ENCODE assay signal across 1 cellular context in the genomic region with DNA sequence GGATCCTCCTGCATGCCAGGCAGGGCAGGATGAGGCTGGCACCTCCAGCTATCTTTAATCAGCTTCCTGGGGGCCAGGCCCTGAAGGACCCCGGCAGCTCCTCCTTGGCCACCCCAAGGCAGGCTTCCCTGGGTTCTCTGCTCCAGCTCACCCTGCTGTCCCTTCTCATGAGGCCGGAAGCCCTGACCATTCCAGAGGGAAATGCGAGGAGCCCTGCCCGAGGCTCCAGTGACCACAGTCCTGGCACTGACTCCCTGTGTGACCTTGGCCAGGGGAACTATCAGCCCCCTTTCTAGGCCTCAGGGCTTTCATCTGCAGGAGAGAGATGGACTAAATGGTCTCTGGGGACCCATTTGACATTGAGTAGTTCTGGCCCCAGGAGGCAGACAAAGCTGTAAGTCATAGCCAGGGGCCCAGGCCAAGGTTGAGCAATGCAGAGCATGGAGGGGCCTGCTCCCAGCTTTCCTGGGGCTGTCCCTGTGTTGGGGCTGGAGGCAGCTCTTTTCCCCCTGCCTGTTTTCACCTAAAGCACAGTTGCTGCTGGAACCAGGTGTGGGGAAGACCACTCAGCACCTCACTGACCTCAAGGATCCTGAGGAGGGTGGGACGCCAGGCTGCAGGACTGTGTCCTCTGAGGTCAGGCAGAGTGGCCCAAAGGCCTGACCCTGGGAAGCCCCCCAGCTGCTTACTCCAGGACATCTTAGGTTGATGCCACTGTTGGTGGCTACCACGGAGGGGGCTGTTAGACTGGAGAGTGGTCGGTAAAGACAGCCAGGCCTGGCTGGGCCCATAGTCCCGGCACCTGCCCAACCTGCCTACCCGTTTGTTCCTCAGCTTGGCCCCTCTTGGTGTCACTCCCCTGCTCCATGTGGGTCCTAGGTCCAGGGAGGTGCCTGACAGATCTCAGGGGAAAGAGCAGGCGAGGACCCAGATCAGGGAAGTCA.
A peak's percentile ranks its signal among the peaks of the same experiment; 100 is the strongest.
TF ChIP-seq lines count a peak whose summit lies in the region.

No MANE protein-coding gene starts in this region.

TF ChIP-seq in HepG2, 621 proteins besides CTCF, POLR2A, EP300 and RAD21 (continued from another document and continues in another):
- TF ChIP-seq, protein P1, sequence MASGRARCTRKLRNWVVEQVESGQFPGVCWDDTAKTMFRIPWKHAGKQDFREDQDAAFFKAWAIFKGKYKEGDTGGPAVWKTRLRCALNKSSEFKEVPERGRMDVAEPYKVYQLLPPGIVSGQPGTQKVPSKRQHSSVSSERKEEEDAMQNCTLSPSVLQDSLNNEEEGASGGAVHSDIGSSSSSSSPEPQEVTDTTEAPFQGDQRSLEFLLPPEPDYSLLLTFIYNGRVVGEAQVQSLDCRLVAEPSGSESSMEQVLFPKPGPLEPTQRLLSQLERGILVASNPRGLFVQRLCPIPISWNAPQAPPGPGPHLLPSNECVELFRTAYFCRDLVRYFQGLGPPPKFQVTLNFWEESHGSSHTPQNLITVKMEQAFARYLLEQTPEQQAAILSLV (CRISPR knock-in tag; IDR thresholded peaks at IDR 0.05; ENCODE audit: borderline replicate concordance) = peak; percentile 36; the same call in 1 of the 2 replicates
- 0 out of 2 replicates have a peak, but pooled peaks have one; percentile 31 for TF ChIP-seq ZNF572 (CRISPR knock-in tag; IDR thresholded peaks at IDR 0.05)
- peak; percentile 95 for TF ChIP-seq CEBPB (IDR thresholded peaks at IDR 0.05; ENCODE audit: borderline replicate concordance, low read depth, low read length)
- TF ChIP-seq RFX3 (CRISPR knock-in tag; IDR thresholded peaks at IDR 0.05) = no peak; the same call in 1 of the 2 replicates
- TF ChIP-seq ZNF660 (CRISPR knock-in tag; IDR thresholded peaks at IDR 0.05; ENCODE audit: borderline replicate concordance, low read depth) = no peak
- TF ChIP-seq, protein P2, sequence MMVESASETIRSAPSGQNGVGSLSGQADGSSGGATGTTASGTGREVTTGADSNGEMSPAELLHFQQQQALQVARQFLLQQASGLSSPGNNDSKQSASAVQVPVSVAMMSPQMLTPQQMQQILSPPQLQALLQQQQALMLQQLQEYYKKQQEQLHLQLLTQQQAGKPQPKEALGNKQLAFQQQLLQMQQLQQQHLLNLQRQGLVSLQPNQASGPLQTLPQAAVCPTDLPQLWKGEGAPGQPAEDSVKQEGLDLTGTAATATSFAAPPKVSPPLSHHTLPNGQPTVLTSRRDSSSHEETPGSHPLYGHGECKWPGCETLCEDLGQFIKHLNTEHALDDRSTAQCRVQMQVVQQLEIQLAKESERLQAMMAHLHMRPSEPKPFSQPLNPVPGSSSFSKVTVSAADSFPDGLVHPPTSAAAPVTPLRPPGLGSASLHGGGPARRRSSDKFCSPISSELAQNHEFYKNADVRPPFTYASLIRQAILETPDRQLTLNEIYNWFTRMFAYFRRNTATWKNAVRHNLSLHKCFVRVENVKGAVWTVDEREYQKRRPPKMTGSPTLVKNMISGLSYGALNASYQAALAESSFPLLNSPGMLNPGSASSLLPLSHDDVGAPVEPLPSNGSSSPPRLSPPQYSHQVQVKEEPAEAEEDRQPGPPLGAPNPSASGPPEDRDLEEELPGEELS (CRISPR knock-in tag; IDR thresholded peaks at IDR 0.05) = no peak; the same call in 1 of the 2 replicates
- TF ChIP-seq ZNF33A (CRISPR knock-in tag; IDR thresholded peaks at IDR 0.05; ENCODE audit: borderline replicate concordance) = peak; percentile 77; the same call in 1 of the 2 replicates
- TF ChIP-seq, protein P3, sequence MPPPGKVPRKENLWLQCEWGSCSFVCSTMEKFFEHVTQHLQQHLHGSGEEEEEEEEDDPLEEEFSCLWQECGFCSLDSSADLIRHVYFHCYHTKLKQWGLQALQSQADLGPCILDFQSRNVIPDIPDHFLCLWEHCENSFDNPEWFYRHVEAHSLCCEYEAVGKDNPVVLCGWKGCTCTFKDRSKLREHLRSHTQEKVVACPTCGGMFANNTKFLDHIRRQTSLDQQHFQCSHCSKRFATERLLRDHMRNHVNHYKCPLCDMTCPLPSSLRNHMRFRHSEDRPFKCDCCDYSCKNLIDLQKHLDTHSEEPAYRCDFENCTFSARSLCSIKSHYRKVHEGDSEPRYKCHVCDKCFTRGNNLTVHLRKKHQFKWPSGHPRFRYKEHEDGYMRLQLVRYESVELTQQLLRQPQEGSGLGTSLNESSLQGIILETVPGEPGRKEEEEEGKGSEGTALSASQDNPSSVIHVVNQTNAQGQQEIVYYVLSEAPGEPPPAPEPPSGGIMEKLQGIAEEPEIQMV (CRISPR knock-in tag; IDR thresholded peaks at IDR 0.05; ENCODE audit: low read depth) = peak; percentile 81
- peak; percentile 82; the same call in 1 of the 2 replicates for TF ChIP-seq MIXL1 (CRISPR knock-in tag; IDR thresholded peaks at IDR 0.05)
- TF ChIP-seq, protein P4, sequence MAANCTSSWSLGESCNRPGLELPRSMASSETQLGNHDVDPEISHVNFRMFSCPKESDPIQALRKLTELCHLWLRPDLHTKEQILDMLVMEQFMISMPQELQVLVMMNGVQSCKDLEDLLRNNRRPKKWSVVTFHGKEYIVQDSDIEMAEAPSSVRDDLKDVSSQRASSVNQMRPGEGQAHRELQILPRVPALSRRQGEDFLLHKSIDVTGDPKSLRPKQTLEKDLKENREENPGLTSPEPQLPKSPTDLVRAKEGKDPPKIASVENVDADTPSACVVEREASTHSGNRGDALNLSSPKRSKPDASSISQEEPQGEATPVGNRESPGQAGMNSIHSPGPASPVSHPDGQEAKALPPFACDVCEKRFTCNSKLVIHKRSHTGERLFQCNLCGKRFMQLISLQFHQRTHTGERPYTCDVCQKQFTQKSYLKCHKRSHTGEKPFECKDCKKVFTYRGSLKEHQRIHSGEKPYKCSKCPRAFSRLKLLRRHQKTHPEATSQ (CRISPR knock-in tag; IDR thresholded peaks at IDR 0.05; ENCODE audit: borderline replicate concordance) = peak; percentile 83; the same call in 1 of the 2 replicates
- peak; percentile 73 for TF ChIP-seq GABPB1 (CRISPR knock-in tag; IDR thresholded peaks at IDR 0.05)
- TF ChIP-seq, protein P5, sequence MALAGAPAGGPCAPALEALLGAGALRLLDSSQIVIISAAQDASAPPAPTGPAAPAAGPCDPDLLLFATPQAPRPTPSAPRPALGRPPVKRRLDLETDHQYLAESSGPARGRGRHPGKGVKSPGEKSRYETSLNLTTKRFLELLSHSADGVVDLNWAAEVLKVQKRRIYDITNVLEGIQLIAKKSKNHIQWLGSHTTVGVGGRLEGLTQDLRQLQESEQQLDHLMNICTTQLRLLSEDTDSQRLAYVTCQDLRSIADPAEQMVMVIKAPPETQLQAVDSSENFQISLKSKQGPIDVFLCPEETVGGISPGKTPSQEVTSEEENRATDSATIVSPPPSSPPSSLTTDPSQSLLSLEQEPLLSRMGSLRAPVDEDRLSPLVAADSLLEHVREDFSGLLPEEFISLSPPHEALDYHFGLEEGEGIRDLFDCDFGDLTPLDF (CRISPR knock-in tag; IDR thresholded peaks at IDR 0.05) = no peak
- peak in 1 of 2 experiments; percentile 84; a peak in 2 of 4 replicates for TF ChIP-seq KLF16 (CRISPR knock-in tag; IDR thresholded peaks at IDR 0.05)
- TF ChIP-seq, protein P6, sequence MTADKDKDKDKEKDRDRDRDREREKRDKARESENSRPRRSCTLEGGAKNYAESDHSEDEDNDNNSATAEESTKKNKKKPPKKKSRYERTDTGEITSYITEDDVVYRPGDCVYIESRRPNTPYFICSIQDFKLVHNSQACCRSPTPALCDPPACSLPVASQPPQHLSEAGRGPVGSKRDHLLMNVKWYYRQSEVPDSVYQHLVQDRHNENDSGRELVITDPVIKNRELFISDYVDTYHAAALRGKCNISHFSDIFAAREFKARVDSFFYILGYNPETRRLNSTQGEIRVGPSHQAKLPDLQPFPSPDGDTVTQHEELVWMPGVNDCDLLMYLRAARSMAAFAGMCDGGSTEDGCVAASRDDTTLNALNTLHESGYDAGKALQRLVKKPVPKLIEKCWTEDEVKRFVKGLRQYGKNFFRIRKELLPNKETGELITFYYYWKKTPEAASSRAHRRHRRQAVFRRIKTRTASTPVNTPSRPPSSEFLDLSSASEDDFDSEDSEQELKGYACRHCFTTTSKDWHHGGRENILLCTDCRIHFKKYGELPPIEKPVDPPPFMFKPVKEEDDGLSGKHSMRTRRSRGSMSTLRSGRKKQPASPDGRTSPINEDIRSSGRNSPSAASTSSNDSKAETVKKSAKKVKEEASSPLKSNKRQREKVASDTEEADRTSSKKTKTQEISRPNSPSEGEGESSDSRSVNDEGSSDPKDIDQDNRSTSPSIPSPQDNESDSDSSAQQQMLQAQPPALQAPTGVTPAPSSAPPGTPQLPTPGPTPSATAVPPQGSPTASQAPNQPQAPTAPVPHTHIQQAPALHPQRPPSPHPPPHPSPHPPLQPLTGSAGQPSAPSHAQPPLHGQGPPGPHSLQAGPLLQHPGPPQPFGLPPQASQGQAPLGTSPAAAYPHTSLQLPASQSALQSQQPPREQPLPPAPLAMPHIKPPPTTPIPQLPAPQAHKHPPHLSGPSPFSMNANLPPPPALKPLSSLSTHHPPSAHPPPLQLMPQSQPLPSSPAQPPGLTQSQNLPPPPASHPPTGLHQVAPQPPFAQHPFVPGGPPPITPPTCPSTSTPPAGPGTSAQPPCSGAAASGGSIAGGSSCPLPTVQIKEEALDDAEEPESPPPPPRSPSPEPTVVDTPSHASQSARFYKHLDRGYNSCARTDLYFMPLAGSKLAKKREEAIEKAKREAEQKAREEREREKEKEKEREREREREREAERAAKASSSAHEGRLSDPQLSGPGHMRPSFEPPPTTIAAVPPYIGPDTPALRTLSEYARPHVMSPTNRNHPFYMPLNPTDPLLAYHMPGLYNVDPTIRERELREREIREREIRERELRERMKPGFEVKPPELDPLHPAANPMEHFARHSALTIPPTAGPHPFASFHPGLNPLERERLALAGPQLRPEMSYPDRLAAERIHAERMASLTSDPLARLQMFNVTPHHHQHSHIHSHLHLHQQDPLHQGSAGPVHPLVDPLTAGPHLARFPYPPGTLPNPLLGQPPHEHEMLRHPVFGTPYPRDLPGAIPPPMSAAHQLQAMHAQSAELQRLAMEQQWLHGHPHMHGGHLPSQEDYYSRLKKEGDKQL (CRISPR knock-in tag; IDR thresholded peaks at IDR 0.05; ENCODE audit: low read depth) = peak; percentile 74
- TF ChIP-seq, protein P7, sequence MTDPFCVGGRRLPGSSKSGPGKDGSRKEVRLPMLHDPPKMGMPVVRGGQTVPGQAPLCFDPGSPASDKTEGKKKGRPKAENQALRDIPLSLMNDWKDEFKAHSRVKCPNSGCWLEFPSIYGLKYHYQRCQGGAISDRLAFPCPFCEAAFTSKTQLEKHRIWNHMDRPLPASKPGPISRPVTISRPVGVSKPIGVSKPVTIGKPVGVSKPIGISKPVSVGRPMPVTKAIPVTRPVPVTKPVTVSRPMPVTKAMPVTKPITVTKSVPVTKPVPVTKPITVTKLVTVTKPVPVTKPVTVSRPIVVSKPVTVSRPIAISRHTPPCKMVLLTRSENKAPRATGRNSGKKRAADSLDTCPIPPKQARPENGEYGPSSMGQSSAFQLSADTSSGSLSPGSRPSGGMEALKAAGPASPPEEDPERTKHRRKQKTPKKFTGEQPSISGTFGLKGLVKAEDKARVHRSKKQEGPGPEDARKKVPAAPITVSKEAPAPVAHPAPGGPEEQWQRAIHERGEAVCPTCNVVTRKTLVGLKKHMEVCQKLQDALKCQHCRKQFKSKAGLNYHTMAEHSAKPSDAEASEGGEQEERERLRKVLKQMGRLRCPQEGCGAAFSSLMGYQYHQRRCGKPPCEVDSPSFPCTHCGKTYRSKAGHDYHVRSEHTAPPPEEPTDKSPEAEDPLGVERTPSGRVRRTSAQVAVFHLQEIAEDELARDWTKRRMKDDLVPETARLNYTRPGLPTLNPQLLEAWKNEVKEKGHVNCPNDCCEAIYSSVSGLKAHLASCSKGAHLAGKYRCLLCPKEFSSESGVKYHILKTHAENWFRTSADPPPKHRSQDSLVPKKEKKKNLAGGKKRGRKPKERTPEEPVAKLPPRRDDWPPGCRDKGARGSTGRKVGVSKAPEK (CRISPR knock-in tag; IDR thresholded peaks at IDR 0.05; ENCODE audit: borderline replicate concordance) = 0 out of 2 replicates have a peak, but pooled peaks have one; percentile 39
- TF ChIP-seq, protein P8, sequence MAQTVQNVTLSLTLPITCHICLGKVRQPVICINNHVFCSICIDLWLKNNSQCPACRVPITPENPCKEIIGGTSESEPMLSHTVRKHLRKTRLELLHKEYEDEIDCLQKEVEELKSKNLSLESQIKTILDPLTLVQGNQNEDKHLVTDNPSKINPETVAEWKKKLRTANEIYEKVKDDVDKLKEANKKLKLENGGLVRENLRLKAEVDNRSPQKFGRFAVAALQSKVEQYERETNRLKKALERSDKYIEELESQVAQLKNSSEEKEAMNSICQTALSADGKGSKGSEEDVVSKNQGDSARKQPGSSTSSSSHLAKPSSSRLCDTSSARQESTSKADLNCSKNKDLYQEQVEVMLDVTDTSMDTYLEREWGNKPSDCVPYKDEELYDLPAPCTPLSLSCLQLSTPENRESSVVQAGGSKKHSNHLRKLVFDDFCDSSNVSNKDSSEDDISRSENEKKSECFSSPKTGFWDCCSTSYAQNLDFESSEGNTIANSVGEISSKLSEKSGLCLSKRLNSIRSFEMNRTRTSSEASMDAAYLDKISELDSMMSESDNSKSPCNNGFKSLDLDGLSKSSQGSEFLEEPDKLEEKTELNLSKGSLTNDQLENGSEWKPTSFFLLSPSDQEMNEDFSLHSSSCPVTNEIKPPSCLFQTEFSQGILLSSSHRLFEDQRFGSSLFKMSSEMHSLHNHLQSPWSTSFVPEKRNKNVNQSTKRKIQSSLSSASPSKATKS (CRISPR knock-in tag; IDR thresholded peaks at IDR 0.05) = no peak
- TF ChIP-seq, protein P9, sequence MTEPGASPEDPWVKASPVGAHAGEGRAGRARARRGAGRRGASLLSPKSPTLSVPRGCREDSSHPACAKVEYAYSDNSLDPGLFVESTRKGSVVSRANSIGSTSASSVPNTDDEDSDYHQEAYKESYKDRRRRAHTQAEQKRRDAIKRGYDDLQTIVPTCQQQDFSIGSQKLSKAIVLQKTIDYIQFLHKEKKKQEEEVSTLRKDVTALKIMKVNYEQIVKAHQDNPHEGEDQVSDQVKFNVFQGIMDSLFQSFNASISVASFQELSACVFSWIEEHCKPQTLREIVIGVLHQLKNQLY (CRISPR knock-in tag; IDR thresholded peaks at IDR 0.05) = no peak
- TF ChIP-seq HDAC6 (IDR thresholded peaks at IDR 0.05; ENCODE audit: low read depth, low read length) = no peak
- TF ChIP-seq ZBTB42 (CRISPR knock-in tag; IDR thresholded peaks at IDR 0.05) = no peak
- TF ChIP-seq ZNF160 (CRISPR knock-in tag; IDR thresholded peaks at IDR 0.05) = no peak
- TF ChIP-seq, protein P10, sequence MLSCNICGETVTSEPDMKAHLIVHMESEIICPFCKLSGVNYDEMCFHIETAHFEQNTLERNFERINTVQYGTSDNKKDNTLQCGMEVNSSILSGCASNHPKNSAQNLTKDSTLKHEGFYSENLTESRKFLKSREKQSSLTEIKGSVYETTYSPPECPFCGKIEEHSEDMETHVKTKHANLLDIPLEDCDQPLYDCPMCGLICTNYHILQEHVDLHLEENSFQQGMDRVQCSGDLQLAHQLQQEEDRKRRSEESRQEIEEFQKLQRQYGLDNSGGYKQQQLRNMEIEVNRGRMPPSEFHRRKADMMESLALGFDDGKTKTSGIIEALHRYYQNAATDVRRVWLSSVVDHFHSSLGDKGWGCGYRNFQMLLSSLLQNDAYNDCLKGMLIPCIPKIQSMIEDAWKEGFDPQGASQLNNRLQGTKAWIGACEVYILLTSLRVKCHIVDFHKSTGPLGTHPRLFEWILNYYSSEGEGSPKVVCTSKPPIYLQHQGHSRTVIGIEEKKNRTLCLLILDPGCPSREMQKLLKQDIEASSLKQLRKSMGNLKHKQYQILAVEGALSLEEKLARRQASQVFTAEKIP (CRISPR knock-in tag; IDR thresholded peaks at IDR 0.05; ENCODE audit: borderline replicate concordance) = no peak
- TF ChIP-seq ZNF589 (CRISPR knock-in tag; conservative IDR thresholded peaks at IDR 0.05) = peak; percentile 60; the same call in 1 of the 2 replicates
- TF ChIP-seq, protein P11, sequence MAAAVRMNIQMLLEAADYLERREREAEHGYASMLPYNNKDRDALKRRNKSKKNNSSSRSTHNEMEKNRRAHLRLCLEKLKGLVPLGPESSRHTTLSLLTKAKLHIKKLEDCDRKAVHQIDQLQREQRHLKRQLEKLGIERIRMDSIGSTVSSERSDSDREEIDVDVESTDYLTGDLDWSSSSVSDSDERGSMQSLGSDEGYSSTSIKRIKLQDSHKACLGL (CRISPR knock-in tag; IDR thresholded peaks at IDR 0.05) = no peak
- peak; percentile 78 for TF ChIP-seq IRF2 (CRISPR knock-in tag; IDR thresholded peaks at IDR 0.05)
- TF ChIP-seq MEIS1 (CRISPR knock-in tag; IDR thresholded peaks at IDR 0.05; ENCODE audit: borderline replicate concordance) = peak; percentile 92
- no peak for TF ChIP-seq SRSF9 (IDR thresholded peaks at IDR 0.05; ENCODE audit: borderline replicate concordance, insufficient read depth, low read depth, low read length, poor library complexity, severe bottlenecking)
